ENCODE assay signal across 1 cellular context in the genomic region with DNA sequence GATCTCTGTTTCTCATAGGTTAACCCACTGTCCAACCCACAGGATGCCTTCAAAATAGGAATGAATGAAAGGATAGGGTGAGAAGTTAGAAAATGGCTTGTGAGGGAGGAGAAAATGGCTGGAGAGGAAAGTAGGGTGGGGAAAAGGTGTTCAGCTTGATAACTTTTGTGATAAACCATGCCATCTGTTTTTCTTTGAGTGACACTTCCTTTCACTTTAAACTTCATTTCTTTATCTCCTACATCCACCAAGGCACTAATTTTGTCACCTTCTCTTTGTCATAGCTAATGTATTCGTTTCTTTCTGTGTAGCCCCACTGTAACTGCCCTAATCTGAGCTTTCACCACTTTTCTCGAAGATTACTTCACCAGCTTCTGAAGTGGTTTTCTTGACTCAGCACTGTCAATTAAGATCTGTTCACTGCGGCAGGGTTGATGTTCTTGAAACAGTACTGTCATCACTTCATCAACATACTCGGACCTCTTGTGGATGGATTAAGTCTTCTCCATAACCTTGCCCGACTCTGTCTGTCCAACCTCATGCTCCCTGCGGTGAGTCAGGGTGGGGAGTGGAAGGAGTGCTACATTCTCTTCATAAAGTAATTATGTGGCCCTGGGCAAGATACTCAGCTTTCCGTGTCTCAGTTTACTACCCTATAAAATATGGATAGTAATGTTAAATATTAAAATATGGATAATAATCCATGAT.
TF ChIP-seq lines count a peak whose summit lies in the region.

No MANE protein-coding gene starts in this region.

TF ChIP-seq in K562, 482 proteins besides CTCF, POLR2A, EP300 and RAD21 (continued from another document and continues in another):
- TF ChIP-seq, protein P1, sequence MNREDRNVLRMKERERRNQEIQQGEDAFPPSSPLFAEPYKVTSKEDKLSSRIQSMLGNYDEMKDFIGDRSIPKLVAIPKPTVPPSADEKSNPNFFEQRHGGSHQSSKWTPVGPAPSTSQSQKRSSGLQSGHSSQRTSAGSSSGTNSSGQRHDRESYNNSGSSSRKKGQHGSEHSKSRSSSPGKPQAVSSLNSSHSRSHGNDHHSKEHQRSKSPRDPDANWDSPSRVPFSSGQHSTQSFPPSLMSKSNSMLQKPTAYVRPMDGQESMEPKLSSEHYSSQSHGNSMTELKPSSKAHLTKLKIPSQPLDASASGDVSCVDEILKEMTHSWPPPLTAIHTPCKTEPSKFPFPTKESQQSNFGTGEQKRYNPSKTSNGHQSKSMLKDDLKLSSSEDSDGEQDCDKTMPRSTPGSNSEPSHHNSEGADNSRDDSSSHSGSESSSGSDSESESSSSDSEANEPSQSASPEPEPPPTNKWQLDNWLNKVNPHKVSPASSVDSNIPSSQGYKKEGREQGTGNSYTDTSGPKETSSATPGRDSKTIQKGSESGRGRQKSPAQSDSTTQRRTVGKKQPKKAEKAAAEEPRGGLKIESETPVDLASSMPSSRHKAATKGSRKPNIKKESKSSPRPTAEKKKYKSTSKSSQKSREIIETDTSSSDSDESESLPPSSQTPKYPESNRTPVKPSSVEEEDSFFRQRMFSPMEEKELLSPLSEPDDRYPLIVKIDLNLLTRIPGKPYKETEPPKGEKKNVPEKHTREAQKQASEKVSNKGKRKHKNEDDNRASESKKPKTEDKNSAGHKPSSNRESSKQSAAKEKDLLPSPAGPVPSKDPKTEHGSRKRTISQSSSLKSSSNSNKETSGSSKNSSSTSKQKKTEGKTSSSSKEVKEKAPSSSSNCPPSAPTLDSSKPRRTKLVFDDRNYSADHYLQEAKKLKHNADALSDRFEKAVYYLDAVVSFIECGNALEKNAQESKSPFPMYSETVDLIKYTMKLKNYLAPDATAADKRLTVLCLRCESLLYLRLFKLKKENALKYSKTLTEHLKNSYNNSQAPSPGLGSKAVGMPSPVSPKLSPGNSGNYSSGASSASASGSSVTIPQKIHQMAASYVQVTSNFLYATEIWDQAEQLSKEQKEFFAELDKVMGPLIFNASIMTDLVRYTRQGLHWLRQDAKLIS (CRISPR knock-in tag; IDR thresholded peaks at IDR 0.05) = no peak
- TF ChIP-seq NBN (IDR thresholded peaks at IDR 0.05; ENCODE audit: low read depth) (peak; percentile 97), JUND (IDR thresholded peaks at IDR 0.05; ENCODE audit: borderline replicate concordance, low read depth, low read length) (peak; percentile 88), JUND (tag; IDR thresholded peaks at IDR 0.05; ENCODE audit: borderline replicate concordance, low read depth, low read length) (peak; percentile 81; the same call in 2 of the 3 replicates), NONO (IDR thresholded peaks at IDR 0.05; ENCODE audit: low read depth in 2 of 2, low read length in 1 of 2) (no peak), IRF2 (CRISPR knock-in tag; IDR thresholded peaks at IDR 0.05) (no peak), MCM2 (IDR thresholded peaks at IDR 0.05; ENCODE audit: low read depth) (no peak), ZNF24 (IDR thresholded peaks at IDR 0.05) (peak; percentile 89), RBFOX2 (IDR thresholded peaks at IDR 0.05; ENCODE audit: low read depth, low read length) (no peak; the same call in 1 of the 2 replicates), ZKSCAN8 (CRISPR knock-in tag; IDR thresholded peaks at IDR 0.05) (peak; percentile 74; the same call in 1 of the 2 replicates), NRF1 (conservative IDR thresholded peaks at IDR 0.05 in 1 of 2, IDR thresholded peaks at IDR 0.05 in 1 of 2) (peak; percentile 37 to 39; a peak in 2 of 4 replicates), RBBP5 (IDR thresholded peaks at IDR 0.05; ENCODE audit: borderline replicate concordance, insufficient read depth, low read length, poor library complexity, severe bottlenecking) (no peak), ZNF212 (CRISPR knock-in tag; IDR thresholded peaks at IDR 0.05) (no peak), GABPA (tag; conservative IDR thresholded peaks at IDR 0.05; ENCODE audit: low read depth) (peak; percentile 52), PCBP1 (IDR thresholded peaks at IDR 0.05; ENCODE audit: low read depth, low read length, poor library complexity, severe bottlenecking) (no peak), POLR3G (IDR thresholded peaks at IDR 0.05; ENCODE audit: extremely low read depth, insufficient read length, insufficient replicate concordance) (no peak), ARID2 (IDR thresholded peaks at IDR 0.05) (no peak), GTF2E2 (tag; IDR thresholded peaks at IDR 0.05) (no peak), PML (IDR thresholded peaks at IDR 0.05; ENCODE audit: low read length) (peak; percentile 97), PRMT5 (CRISPR knock-in tag; IDR thresholded peaks at IDR 0.05) (no peak), RFX5 (IDR thresholded peaks at IDR 0.05; ENCODE audit: low read depth, low read length) (no peak), RBM22 (IDR thresholded peaks at IDR 0.05; ENCODE audit: low read depth, low read length, poor library complexity, severe bottlenecking) (no peak)
- TF ChIP-seq, protein P2, sequence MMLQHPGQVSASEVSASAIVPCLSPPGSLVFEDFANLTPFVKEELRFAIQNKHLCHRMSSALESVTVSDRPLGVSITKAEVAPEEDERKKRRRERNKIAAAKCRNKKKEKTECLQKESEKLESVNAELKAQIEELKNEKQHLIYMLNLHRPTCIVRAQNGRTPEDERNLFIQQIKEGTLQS (IDR thresholded peaks at IDR 0.05) = peak; percentile 95
- TF ChIP-seq, protein P2 (CRISPR knock-in tag; conservative IDR thresholded peaks at IDR 0.05) = peak; percentile 57; the same call in 1 of the 2 replicates
- TF ChIP-seq, protein P3, sequence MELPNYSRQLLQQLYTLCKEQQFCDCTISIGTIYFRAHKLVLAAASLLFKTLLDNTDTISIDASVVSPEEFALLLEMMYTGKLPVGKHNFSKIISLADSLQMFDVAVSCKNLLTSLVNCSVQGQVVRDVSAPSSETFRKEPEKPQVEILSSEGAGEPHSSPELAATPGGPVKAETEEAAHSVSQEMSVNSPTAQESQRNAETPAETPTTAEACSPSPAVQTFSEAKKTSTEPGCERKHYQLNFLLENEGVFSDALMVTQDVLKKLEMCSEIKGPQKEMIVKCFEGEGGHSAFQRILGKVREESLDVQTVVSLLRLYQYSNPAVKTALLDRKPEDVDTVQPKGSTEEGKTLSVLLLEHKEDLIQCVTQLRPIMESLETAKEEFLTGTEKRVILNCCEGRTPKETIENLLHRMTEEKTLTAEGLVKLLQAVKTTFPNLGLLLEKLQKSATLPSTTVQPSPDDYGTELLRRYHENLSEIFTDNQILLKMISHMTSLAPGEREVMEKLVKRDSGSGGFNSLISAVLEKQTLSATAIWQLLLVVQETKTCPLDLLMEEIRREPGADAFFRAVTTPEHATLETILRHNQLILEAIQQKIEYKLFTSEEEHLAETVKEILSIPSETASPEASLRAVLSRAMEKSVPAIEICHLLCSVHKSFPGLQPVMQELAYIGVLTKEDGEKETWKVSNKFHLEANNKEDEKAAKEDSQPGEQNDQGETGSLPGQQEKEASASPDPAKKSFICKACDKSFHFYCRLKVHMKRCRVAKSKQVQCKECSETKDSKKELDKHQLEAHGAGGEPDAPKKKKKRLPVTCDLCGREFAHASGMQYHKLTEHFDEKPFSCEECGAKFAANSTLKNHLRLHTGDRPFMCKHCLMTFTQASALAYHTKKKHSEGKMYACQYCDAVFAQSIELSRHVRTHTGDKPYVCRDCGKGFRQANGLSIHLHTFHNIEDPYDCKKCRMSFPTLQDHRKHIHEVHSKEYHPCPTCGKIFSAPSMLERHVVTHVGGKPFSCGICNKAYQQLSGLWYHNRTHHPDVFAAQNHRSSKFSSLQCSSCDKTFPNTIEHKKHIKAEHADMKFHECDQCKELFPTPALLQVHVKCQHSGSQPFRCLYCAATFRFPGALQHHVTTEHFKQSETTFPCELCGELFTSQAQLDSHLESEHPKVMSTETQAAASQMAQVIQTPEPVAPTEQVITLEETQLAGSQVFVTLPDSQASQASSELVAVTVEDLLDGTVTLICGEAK (IDR thresholded peaks at IDR 0.05) = no peak
- TF ChIP-seq, protein P3 (CRISPR knock-in tag; IDR thresholded peaks at IDR 0.05) = no peak
- TF ChIP-seq, protein P4, sequence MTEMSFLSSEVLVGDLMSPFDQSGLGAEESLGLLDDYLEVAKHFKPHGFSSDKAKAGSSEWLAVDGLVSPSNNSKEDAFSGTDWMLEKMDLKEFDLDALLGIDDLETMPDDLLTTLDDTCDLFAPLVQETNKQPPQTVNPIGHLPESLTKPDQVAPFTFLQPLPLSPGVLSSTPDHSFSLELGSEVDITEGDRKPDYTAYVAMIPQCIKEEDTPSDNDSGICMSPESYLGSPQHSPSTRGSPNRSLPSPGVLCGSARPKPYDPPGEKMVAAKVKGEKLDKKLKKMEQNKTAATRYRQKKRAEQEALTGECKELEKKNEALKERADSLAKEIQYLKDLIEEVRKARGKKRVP (CRISPR knock-in tag; IDR thresholded peaks at IDR 0.05) = no peak
- TF ChIP-seq, protein P5, sequence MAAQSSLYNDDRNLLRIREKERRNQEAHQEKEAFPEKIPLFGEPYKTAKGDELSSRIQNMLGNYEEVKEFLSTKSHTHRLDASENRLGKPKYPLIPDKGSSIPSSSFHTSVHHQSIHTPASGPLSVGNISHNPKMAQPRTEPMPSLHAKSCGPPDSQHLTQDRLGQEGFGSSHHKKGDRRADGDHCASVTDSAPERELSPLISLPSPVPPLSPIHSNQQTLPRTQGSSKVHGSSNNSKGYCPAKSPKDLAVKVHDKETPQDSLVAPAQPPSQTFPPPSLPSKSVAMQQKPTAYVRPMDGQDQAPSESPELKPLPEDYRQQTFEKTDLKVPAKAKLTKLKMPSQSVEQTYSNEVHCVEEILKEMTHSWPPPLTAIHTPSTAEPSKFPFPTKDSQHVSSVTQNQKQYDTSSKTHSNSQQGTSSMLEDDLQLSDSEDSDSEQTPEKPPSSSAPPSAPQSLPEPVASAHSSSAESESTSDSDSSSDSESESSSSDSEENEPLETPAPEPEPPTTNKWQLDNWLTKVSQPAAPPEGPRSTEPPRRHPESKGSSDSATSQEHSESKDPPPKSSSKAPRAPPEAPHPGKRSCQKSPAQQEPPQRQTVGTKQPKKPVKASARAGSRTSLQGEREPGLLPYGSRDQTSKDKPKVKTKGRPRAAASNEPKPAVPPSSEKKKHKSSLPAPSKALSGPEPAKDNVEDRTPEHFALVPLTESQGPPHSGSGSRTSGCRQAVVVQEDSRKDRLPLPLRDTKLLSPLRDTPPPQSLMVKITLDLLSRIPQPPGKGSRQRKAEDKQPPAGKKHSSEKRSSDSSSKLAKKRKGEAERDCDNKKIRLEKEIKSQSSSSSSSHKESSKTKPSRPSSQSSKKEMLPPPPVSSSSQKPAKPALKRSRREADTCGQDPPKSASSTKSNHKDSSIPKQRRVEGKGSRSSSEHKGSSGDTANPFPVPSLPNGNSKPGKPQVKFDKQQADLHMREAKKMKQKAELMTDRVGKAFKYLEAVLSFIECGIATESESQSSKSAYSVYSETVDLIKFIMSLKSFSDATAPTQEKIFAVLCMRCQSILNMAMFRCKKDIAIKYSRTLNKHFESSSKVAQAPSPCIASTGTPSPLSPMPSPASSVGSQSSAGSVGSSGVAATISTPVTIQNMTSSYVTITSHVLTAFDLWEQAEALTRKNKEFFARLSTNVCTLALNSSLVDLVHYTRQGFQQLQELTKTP (IDR thresholded peaks at IDR 0.05; ENCODE audit: low read depth in 1 of 2, partially characterized antibody in 2 of 2) = peak; percentile 69 to 90
- TF ChIP-seq, protein P6, sequence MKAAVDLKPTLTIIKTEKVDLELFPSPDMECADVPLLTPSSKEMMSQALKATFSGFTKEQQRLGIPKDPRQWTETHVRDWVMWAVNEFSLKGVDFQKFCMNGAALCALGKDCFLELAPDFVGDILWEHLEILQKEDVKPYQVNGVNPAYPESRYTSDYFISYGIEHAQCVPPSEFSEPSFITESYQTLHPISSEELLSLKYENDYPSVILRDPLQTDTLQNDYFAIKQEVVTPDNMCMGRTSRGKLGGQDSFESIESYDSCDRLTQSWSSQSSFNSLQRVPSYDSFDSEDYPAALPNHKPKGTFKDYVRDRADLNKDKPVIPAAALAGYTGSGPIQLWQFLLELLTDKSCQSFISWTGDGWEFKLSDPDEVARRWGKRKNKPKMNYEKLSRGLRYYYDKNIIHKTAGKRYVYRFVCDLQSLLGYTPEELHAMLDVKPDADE (conservative IDR thresholded peaks at IDR 0.05; ENCODE audit: control insufficient read depth, low read depth, low read length) = peak; percentile 49; the same call in 1 of the 2 replicates
- TF ChIP-seq, protein P7, sequence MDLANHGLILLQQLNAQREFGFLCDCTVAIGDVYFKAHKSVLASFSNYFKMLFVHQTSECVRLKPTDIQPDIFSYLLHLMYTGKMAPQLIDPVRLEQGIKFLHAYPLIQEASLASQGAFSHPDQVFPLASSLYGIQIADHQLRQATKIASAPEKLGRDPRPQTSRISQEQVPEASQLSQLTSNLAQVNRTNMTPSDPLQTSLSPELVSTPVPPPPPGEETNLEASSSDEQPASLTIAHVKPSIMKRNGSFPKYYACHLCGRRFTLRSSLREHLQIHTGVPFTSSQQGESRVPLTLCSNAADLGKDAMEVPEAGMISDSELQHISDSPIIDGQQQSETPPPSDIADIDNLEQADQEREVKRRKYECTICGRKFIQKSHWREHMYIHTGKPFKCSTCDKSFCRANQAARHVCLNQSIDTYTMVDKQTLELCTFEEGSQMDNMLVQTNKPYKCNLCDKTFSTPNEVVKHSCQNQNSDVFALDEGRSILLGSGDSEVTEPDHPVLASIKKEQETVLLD (IDR thresholded peaks at IDR 0.05) = peak; percentile 82; the same call in 1 of the 2 replicates
